In the genomic region with DNA sequence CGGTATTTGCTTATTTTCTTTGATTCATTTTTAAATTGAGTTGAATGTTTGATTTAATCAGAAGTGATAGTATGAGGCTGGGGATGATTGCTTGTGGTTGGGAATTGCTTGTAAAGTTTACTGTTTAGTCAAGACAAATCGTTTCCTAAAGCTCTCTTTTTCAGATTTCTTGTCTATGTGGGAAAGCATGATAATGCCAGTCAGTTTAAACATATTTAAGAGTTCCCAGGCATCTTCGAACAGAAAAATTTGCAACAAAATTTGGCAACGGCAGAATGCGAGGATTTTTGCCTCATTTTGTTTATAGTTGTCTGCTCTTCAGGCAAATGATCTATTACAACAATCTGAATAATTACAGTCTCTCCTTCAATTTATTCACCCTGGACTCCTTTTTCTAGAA, we compare ENCODE assay signal across 18 cellular contexts. TPM values are rescaled to one million over a fixed set of nuclear protein-coding genes. Genes with fewer than 3 reads are reported as not detected.
DNase-seq lines count a peak whose midpoint lies in the region; ATAC-seq and TF ChIP-seq lines count a peak whose summit lies in the region.
"Had no signal": no experiment of that assay in that cellular context is flagged by ENCODE, and none has a peak within 500 bp of the region (broad histone marks: within the 10 kb centered on the region; RNA-seq: fewer than 3 reads in every experiment).

No MANE protein-coding gene starts in this region.

- no peak overlapping the region for H3K9ac ChIP-seq in parathyroid adenoma
- H3K9ac ChIP-seq: BLaER1 had no signal

- H3K4me3 ChIP-seq in heart right ventricle (peak overlapping the region in 4 of 10 donors; percentile 2 to 12 (median 8)), right cardiac atrium (ENCODE audit: low read length) (no peak overlapping the region), parathyroid adenoma (ENCODE audit: low read depth, low read length) (peak overlapping the region; percentile 33), upper lobe of right lung (peak overlapping the region; percentile 19)
- H3K4me3 ChIP-seq: BLaER1 had no signal

- peaks cover 0 to 11% (median 0%) of the 10 kb centered on the region in 9 donors for H3K36me3 ChIP-seq in heart right ventricle
- H3K36me3 ChIP-seq in parathyroid adenoma (ENCODE audit: control insufficient read depth, insufficient read depth, low read length), result no peaks in the 10 kb centered on the region
- no peaks in the 10 kb centered on the region for H3K36me3 ChIP-seq in upper lobe of right lung
- H3K36me3 ChIP-seq: BLaER1, breast epithelium, WERI-Rb-1 had no signal

- no peak for ATAC-seq in heart right ventricle
- no peak for ATAC-seq in right cardiac atrium
- ATAC-seq in upper lobe of right lung, result no peak
- ATAC-seq: activated T-cell treated with anti-CD3 and anti-CD28 coated beads, Interleukin-2, amount 50 U/mL, for 72 hours; sciatic nerve had no signal

- TF ChIP-seq CTCF in heart right ventricle (IDR thresholded peaks at IDR 0.05) (no peak), parathyroid adenoma (IDR thresholded peaks at IDR 0.05) (no peak), upper lobe of right lung (IDR thresholded peaks at IDR 0.05) (no peak)

- peak overlapping the region; percentile 7 for H3K4me2 ChIP-seq in parathyroid adenoma (ENCODE audit: low read length)
- H3K4me2 ChIP-seq: BLaER1 had no signal

- 62 to 72% methylated on average over 5 of the region's 5 CpGs for WGBS in heart right ventricle, 2 donors
- 49% methylated on average over 5 of the region's 5 CpGs for WGBS in right cardiac atrium

- H3K27me3 ChIP-seq in heart right ventricle (no peaks in the 10 kb centered on the region), right cardiac atrium (ENCODE audit: control insufficient read depth, insufficient read depth) (no peaks in the 10 kb centered on the region), parathyroid adenoma (ENCODE audit: control insufficient read depth, insufficient read depth, low read length) (no peaks in the 10 kb centered on the region), upper lobe of right lung (no peaks in the 10 kb centered on the region)
- H3K27me3 ChIP-seq: BLaER1, breast epithelium had no signal

- H3K9me3 ChIP-seq in heart right ventricle (no peaks in the 10 kb centered on the region), right cardiac atrium (ENCODE audit: control insufficient read depth, low read length) (no peaks in the 10 kb centered on the region), parathyroid adenoma (ENCODE audit: control insufficient read depth, low read length) (no peaks in the 10 kb centered on the region), upper lobe of right lung (no peaks in the 10 kb centered on the region)
- H3K9me3 ChIP-seq: BLaER1, breast epithelium had no signal

- peaks cover 28 to 100% (median 94%) of the 10 kb centered on the region in 9 donors for H3K4me1 ChIP-seq in heart right ventricle
- H3K4me1 ChIP-seq in right cardiac atrium (ENCODE audit: control insufficient read depth, insufficient read depth, low read length), result peaks cover 29% of the 10 kb centered on the region
- peaks cover 38% of the 10 kb centered on the region for H3K4me1 ChIP-seq in parathyroid adenoma
- peaks cover 92% of the 10 kb centered on the region for H3K4me1 ChIP-seq in upper lobe of right lung

- H2AFZ ChIP-seq in parathyroid adenoma, result no peak overlapping the region

- peak overlapping the region in 8 of 10 donors; percentile 9 to 99 (median 38) for H3K27ac ChIP-seq in heart right ventricle
- no peak overlapping the region for H3K27ac ChIP-seq in right cardiac atrium (ENCODE audit: low read length)
- H3K27ac ChIP-seq in parathyroid adenoma, result peak overlapping the region; percentile 2
- peak overlapping the region; percentile 32 for H3K27ac ChIP-seq in upper lobe of right lung
- H3K27ac ChIP-seq: BLaER1, WERI-Rb-1 had no signal

- DNase-seq in heart right ventricle (no peak), right cardiac atrium (no peak), fibroblast of peridontal ligament (ENCODE audit: extremely low read depth) (peak; percentile 78), upper lobe of right lung (no peak), DMS153 (lab: John Stamatoyannopoulos, UW) (no peak), NCI-H2107 (lab: John Stamatoyannopoulos, UW) (no peak), superior temporal gyrus (ENCODE audit: extremely low spot score) (no peak)
- DNase-seq: activated naive CD8-positive, alpha-beta T cell treated with anti-CD3 and anti-CD28 coated beads for 36 hours; activated T-cell treated with anti-CD3 and anti-CD28 coated beads, Interleukin-2, amount 50 U/mL, for 72 hours; dermis blood vessel endothelial cell; head of caudate nucleus; NCI-H187; NCI-H446 treated with DMSO at 0.1 percent for 48 hours; WERI-Rb-1 had no signal

- H3K79me2 ChIP-seq in parathyroid adenoma, result peaks cover 43% of the 10 kb centered on the region

- intact Hi-C loops in heart right ventricle (cut with DNase I), result loop anchor here in 2 of 10 donors (5.0 kb wide), 2 partner anchors 33 to 292 kb away; no protein-coding TSS in a partner anchor
- intact Hi-C loops in right cardiac atrium (cut with DNase I), result no loop called here
- intact Hi-C loops in upper lobe of right lung (cut with DNase I), result no loop called here

RNA-seq across cellular contexts. Expression of gene EPAS1, which starts 22.5 kb away (rescaled TPM):
- total RNA-seq in heart right ventricle (100 to 1,000 TPM; 176 to 415 (median 210) TPM), right cardiac atrium (100 to 1,000 TPM; 210 to 340 (median 268) TPM), upper lobe of right lung (1,593 TPM)
- polyA plus RNA-seq in heart right ventricle (100 to 1,000 TPM; 112 to 119 TPM), right cardiac atrium (149 TPM)
